14 cellular contexts compared by ENCODE assay signal in genomic region chr19:38562096-38562495, GRCh38. TPM values are rescaled to one million over a fixed set of nuclear protein-coding genes. Genes with fewer than 3 reads are reported as not detected.
A peak's percentile ranks its signal among the peaks of the same experiment; 100 is the strongest.
DNase-seq lines count a peak whose midpoint lies in the region; ATAC-seq and TF ChIP-seq lines count a peak whose summit lies in the region.
"Had no signal": no experiment of that assay in that cellular context is flagged by ENCODE, and none has a peak within 500 bp of the region (broad histone marks: within the 10 kb centered on the region; RNA-seq: fewer than 3 reads in every experiment).

No MANE protein-coding gene starts in this region.

- H3K4me3 ChIP-seq in Karpas-422 (ENCODE audit: low read length) (no peak overlapping the region; the same call in 1 of the 2 replicates), psoas muscle (no peak overlapping the region)

- H4K20me1 ChIP-seq in Karpas-422 (ENCODE audit: insufficient read depth, low read depth, low read length): no peaks in the 10 kb centered on the region

- no peak overlapping the region for H3K27ac ChIP-seq in Karpas-422 (ENCODE audit: low read length)
- H3K27ac ChIP-seq in psoas muscle: no peak overlapping the region

- DNase-seq in activated CD4-positive, alpha-beta T cell treated with anti-CD3 and anti-CD28 coated beads, Interleukin-2, amount 10 ng/mL, durations not matched to agents 7 days and 5 days: no peak
- no peak for DNase-seq in activated CD4-positive, alpha-beta T cell treated with anti-CD3 and anti-CD28 coated beads, Interleukin-2, amount 50 U/mL, for 1 hour
- peak; percentile 84 for DNase-seq in Karpas-422
- DNase-seq in ecto neural progenitor cell (ENCODE audit: low spot score): peak; percentile 32
- DNase-seq in psoas muscle: peak in 1 of 2 donors; percentile 45
- DNase-seq in Calu3: no peak
- DNase-seq in HuH-7.5 (ENCODE audit: low spot score): no peak
- DNase-seq: CD4-positive, alpha-beta T cell; GOT3; NCI-H1417; NCI-H1930; NCI-H524; SHP77 treated with DMSO at 0.1 percent for 48 hours had no signal

- H2AFZ ChIP-seq in Karpas-422 (ENCODE audit: low read length): no peak overlapping the region

- peak overlapping the region; percentile 41 for H3K9ac ChIP-seq in Karpas-422 (ENCODE audit: low read length)

- H3K36me3 ChIP-seq in Karpas-422 (ENCODE audit: insufficient read depth, low read length) (no peaks in the 10 kb centered on the region), psoas muscle (ENCODE audit: insufficient read depth in 1 of 2, low read depth in 1 of 2) (peaks cover 3 to 97% of the 10 kb centered on the region in 2 donors)

- intact Hi-C loops in psoas muscle (cut with DNase I): no loop called here
- intact Hi-C loops in Calu3 (cut with micrococcal nuclease; ENCODE audit: unreplicated experiment): no loop called here

- CTCF ChIA-PET in activated CD4-positive, alpha-beta T cell treated with anti-CD3 and anti-CD28 coated beads, Interleukin-2, amount 10 ng/mL, durations not matched to agents 7 days and 5 days (lab: Charles Lee): no interaction called here
- CTCF ChIA-PET in Calu3 (lab: Charles Lee): interaction anchor here (0.5 kb wide), 1 partner anchor 771 kb away, joined by 4 read pairs; no protein-coding TSS in a partner anchor

- TF ChIP-seq CTCF in psoas muscle (IDR thresholded peaks at IDR 0.05) (no peak), Calu3 (IDR thresholded peaks at IDR 0.05; ENCODE audit: unreplicated experiment) (no peak)

- no peak overlapping the region for H3K4me3 Mint-ChIP-seq in activated CD4-positive, alpha-beta T cell treated with anti-CD3 and anti-CD28 coated beads, Interleukin-2, amount 10 ng/mL, durations not matched to agents 7 days and 5 days
- H3K4me3 Mint-ChIP-seq in Calu3 (ENCODE audit: low read depth, unreplicated experiment): no peak overlapping the region

- WGBS in psoas muscle, 3 donors: 68 to 74% (median 70%) methylated on average over 6 of the region's 6 CpGs

- peaks cover 40% of the 10 kb centered on the region for H3K4me1 Mint-ChIP-seq in activated CD4-positive, alpha-beta T cell treated with anti-CD3 and anti-CD28 coated beads, Interleukin-2, amount 10 ng/mL, durations not matched to agents 7 days and 5 days
- peaks cover 6% of the 10 kb centered on the region for H3K4me1 Mint-ChIP-seq in Calu3 (ENCODE audit: low read depth, unreplicated experiment)

- H3K79me2 ChIP-seq in Karpas-422 (ENCODE audit: low read length): no peaks in the 10 kb centered on the region

- peak overlapping the region; percentile 31 for H3K4me2 ChIP-seq in Karpas-422 (ENCODE audit: low read depth, low read length, poor library complexity, severe bottlenecking)

- no peaks in the 10 kb centered on the region for H3K36me3 Mint-ChIP-seq in activated CD4-positive, alpha-beta T cell treated with anti-CD3 and anti-CD28 coated beads, Interleukin-2, amount 10 ng/mL, durations not matched to agents 7 days and 5 days (ENCODE audit: low read depth)
- no peaks in the 10 kb centered on the region for H3K36me3 Mint-ChIP-seq in Calu3 (ENCODE audit: insufficient read depth, unreplicated experiment)

- ATAC-seq in psoas muscle (peak in 3 of 4 donors; percentile 4 to 20 (median 11)), HG03135 (IDR thresholded peaks at IDR 0.05; ENCODE audit: unreplicated experiment) (no peak)

- no peaks in the 10 kb centered on the region for H3K9me3 Mint-ChIP-seq in activated CD4-positive, alpha-beta T cell treated with anti-CD3 and anti-CD28 coated beads, Interleukin-2, amount 10 ng/mL, durations not matched to agents 7 days and 5 days
- no peaks in the 10 kb centered on the region for H3K9me3 Mint-ChIP-seq in Calu3 (ENCODE audit: low read depth, unreplicated experiment)
- H3K9me3 Mint-ChIP-seq: CD4-positive, alpha-beta T cell had no signal

- H3K9me3 ChIP-seq in Karpas-422 (ENCODE audit: low read length) (no peaks in the 10 kb centered on the region), psoas muscle (no peaks in the 10 kb centered on the region)

- no TSS peak for BruUV-seq in Calu3 (replicated peaks; lab: Mats Ljungman, UMichigan)

- POLR2A ChIA-PET in activated CD4-positive, alpha-beta T cell treated with anti-CD3 and anti-CD28 coated beads, Interleukin-2, amount 10 ng/mL, durations not matched to agents 7 days and 5 days (lab: Charles Lee): no interaction called here

- H3K27me3 Mint-ChIP-seq in activated CD4-positive, alpha-beta T cell treated with anti-CD3 and anti-CD28 coated beads, Interleukin-2, amount 10 ng/mL, durations not matched to agents 7 days and 5 days: peaks cover 42% of the 10 kb centered on the region
- peaks cover 43% of the 10 kb centered on the region for H3K27me3 Mint-ChIP-seq in Calu3 (ENCODE audit: unreplicated experiment)

- no peaks in the 10 kb centered on the region for H3K9me2 ChIP-seq in Karpas-422 (replicated peaks; ENCODE audit: insufficient read depth, low read length)

- peak overlapping the region; percentile 80 for H3K27ac Mint-ChIP-seq in activated CD4-positive, alpha-beta T cell treated with anti-CD3 and anti-CD28 coated beads, Interleukin-2, amount 10 ng/mL, durations not matched to agents 7 days and 5 days
- H3K27ac Mint-ChIP-seq in Calu3 (ENCODE audit: unreplicated experiment): no peak overlapping the region
- H3K27ac Mint-ChIP-seq: CD4-positive, alpha-beta T cell had no signal

- H3K4me1 ChIP-seq in Karpas-422 (ENCODE audit: low read length) (peaks cover 59% of the 10 kb centered on the region), psoas muscle (no peaks in the 10 kb centered on the region)

- H3K27me3 ChIP-seq in Karpas-422 (ENCODE audit: low read length) (no peaks in the 10 kb centered on the region), psoas muscle (ENCODE audit: insufficient read depth in 3 of 3, low read length in 2 of 3) (no peaks in the 10 kb centered on the region)

RNA-seq across cellular contexts. Expression of gene MAP4K1, which starts 55.7 kb away (rescaled TPM):
- total RNA-seq in activated CD4-positive, alpha-beta T cell treated with anti-CD3 and anti-CD28 coated beads, Interleukin-2, amount 10 ng/mL, durations not matched to agents 7 days and 5 days: 100 to 1,000 TPM; 282 to 313 TPM
- 262 and 352 TPM in 2 replicates for total RNA-seq in Karpas-422 (2014; rRNA removed; shearing (Covaris generic); ENCODE audit: low replicate concordance)
- 1 to 10 TPM in 3 of 4 donors, under 1 TPM in 1; 0.67 to 1.4 (median 1.2) TPM for total RNA-seq in psoas muscle
- under 1 TPM; 0.36 to 0.68 (median 0.64) TPM for polyA plus RNA-seq in psoas muscle
- total RNA-seq in Calu3 (2022): 1.2 TPM in 1 of 2 replicates, not detected in the other

RNA-seq across cellular contexts. Expression of gene EIF3K, which starts 56.9 kb away (rescaled TPM):
- total RNA-seq in activated CD4-positive, alpha-beta T cell treated with anti-CD3 and anti-CD28 coated beads, Interleukin-2, amount 10 ng/mL, durations not matched to agents 7 days and 5 days: 100 to 1,000 TPM; 309 to 318 TPM
- 474 and 745 TPM in 2 replicates for total RNA-seq in Karpas-422 (2014; rRNA removed; shearing (Covaris generic); ENCODE audit: low replicate concordance)
- 100 to 1,000 TPM; 367 to 549 (median 436) TPM for total RNA-seq in psoas muscle
- 100 to 1,000 TPM; 422 to 984 (median 637) TPM for polyA plus RNA-seq in psoas muscle
- total RNA-seq in Calu3 (2022): 334 and 338 TPM in 2 replicates

Comparison
In these comparisons a context has a peak if more than half of its experiments do, and no peak if none do; other contexts are left out.
1. DNase-seq: peak in Karpas-422 (single experiment) and ecto neural progenitor cell (single experiment); none in activated CD4-positive, alpha-beta T cell treated with anti-CD3 and anti-CD28 coated beads, Interleukin-2, amount 10 ng/mL, durations not matched to agents 7 days and 5 days (single experiment), activated CD4-positive, alpha-beta T cell treated with anti-CD3 and anti-CD28 coated beads, Interleukin-2, amount 50 U/mL, for 1 hour (single experiment), Calu3 (single experiment) and HuH-7.5 (single experiment).
2. RNA of gene MAP4K1, which starts 55.7 kb away (total RNA-seq): 282 to 313 TPM in activated CD4-positive, alpha-beta T cell treated with anti-CD3 and anti-CD28 coated beads, Interleukin-2, amount 10 ng/mL, durations not matched to agents 7 days and 5 days and 262 to 352 TPM in Karpas-422; 0.67 to 1.4 TPM in psoas muscle and 1.2 TPM in Calu3; every median in the first group is over 100 times any median in the second.